Comparison of ENCODE assay signal across 2 cellular contexts in the genomic region with DNA sequence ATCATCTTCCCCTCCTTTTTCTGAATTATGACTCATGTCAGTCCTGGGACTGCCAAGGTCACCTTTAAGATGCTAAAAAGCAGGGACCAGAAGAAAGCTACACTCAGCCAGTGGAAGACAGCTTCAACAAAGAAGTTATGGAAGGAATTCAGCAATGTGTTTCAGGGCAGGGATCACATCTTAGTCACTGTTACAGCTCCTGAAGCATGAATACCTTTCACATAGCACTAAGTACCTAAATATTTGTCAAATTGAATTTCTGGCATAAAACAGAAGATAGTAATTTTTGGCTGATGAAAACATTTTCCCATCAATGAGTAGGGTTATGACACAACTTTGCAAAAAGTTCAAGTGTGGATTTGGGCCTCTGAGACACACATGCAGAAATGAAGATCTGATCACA.
TF ChIP-seq lines count a peak whose summit lies in the region.

No MANE protein-coding gene starts in this region.

TF ChIP-seq in WTC11, 78 proteins besides CTCF, POLR2A, EP300 and RAD21:
- TF ChIP-seq JAZF1 (CRISPR knock-in tag; IDR thresholded peaks at IDR 0.05) = no peak
- no peak for TF ChIP-seq RELA (CRISPR knock-in tag; IDR thresholded peaks at IDR 0.05; ENCODE audit: borderline replicate concordance)
- TF ChIP-seq IRF2 (CRISPR knock-in tag; IDR thresholded peaks at IDR 0.05; ENCODE audit: borderline replicate concordance, low read depth) = no peak
- no peak for TF ChIP-seq FOXK1 (CRISPR knock-in tag; IDR thresholded peaks at IDR 0.05)
- TF ChIP-seq, protein P1, sequence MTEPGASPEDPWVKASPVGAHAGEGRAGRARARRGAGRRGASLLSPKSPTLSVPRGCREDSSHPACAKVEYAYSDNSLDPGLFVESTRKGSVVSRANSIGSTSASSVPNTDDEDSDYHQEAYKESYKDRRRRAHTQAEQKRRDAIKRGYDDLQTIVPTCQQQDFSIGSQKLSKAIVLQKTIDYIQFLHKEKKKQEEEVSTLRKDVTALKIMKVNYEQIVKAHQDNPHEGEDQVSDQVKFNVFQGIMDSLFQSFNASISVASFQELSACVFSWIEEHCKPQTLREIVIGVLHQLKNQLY (CRISPR knock-in tag; IDR thresholded peaks at IDR 0.05) = no peak
- TF ChIP-seq, protein P2, sequence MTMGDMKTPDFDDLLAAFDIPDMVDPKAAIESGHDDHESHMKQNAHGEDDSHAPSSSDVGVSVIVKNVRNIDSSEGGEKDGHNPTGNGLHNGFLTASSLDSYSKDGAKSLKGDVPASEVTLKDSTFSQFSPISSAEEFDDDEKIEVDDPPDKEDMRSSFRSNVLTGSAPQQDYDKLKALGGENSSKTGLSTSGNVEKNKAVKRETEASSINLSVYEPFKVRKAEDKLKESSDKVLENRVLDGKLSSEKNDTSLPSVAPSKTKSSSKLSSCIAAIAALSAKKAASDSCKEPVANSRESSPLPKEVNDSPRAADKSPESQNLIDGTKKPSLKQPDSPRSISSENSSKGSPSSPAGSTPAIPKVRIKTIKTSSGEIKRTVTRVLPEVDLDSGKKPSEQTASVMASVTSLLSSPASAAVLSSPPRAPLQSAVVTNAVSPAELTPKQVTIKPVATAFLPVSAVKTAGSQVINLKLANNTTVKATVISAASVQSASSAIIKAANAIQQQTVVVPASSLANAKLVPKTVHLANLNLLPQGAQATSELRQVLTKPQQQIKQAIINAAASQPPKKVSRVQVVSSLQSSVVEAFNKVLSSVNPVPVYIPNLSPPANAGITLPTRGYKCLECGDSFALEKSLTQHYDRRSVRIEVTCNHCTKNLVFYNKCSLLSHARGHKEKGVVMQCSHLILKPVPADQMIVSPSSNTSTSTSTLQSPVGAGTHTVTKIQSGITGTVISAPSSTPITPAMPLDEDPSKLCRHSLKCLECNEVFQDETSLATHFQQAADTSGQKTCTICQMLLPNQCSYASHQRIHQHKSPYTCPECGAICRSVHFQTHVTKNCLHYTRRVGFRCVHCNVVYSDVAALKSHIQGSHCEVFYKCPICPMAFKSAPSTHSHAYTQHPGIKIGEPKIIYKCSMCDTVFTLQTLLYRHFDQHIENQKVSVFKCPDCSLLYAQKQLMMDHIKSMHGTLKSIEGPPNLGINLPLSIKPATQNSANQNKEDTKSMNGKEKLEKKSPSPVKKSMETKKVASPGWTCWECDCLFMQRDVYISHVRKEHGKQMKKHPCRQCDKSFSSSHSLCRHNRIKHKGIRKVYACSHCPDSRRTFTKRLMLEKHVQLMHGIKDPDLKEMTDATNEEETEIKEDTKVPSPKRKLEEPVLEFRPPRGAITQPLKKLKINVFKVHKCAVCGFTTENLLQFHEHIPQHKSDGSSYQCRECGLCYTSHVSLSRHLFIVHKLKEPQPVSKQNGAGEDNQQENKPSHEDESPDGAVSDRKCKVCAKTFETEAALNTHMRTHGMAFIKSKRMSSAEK (CRISPR knock-in tag; IDR thresholded peaks at IDR 0.05; ENCODE audit: borderline replicate concordance) = no peak
- no peak for TF ChIP-seq NR3C1 (CRISPR knock-in tag; conservative IDR thresholded peaks at IDR 0.05; ENCODE audit: low read depth)
- no peak for TF ChIP-seq NR1H2 (CRISPR knock-in tag; IDR thresholded peaks at IDR 0.05)

TF ChIP-seq in endothelial cell of umbilical vein, 7 proteins besides CTCF, POLR2A, EP300 and RAD21:
- TF ChIP-seq FOS (IDR thresholded peaks at IDR 0.05; ENCODE audit: borderline replicate concordance, insufficient read depth, low read length) = peak; percentile 7
- TF ChIP-seq EZH2 (IDR thresholded peaks at IDR 0.05; ENCODE audit: borderline replicate concordance, low read depth, low read length, severe bottlenecking) = no peak
